In genomic region chr13:109521719-109522118, GRCh38 we compare ENCODE assay signal across 2 cellular contexts.
TF ChIP-seq lines count a peak whose summit lies in the region.

No MANE protein-coding gene starts in this region.

TF ChIP-seq in GM23338, 12 proteins besides CTCF, POLR2A, EP300 and RAD21:
- TF ChIP-seq EZH2 (IDR thresholded peaks at IDR 0.05; ENCODE audit: low read depth, unreplicated experiment) = no peak
- no peak for TF ChIP-seq CREB1 (CRISPR knock-in tag; IDR thresholded peaks at IDR 0.05; ENCODE audit: low read depth)
- no peak for TF ChIP-seq POLR2AphosphoS5 (IDR thresholded peaks at IDR 0.05; ENCODE audit: low read depth)
- TF ChIP-seq STAT1 (IDR thresholded peaks at IDR 0.05; ENCODE audit: unreplicated experiment) = no peak
- no peak for TF ChIP-seq ZNF114 (CRISPR knock-in tag; IDR thresholded peaks at IDR 0.05)
- TF ChIP-seq ZNF462 (CRISPR knock-in tag; IDR thresholded peaks at IDR 0.05) = no peak
- TF ChIP-seq REST (IDR thresholded peaks at IDR 0.05; ENCODE audit: unreplicated experiment) = no peak
- no peak for TF ChIP-seq ETS1 (IDR thresholded peaks at IDR 0.05)
- TF ChIP-seq EZH2phosphoT487 (IDR thresholded peaks at IDR 0.05; ENCODE audit: unreplicated experiment) = no peak
- TF ChIP-seq JUNB (IDR thresholded peaks at IDR 0.05; ENCODE audit: unreplicated experiment) = no peak
- no peak for TF ChIP-seq NANOG (IDR thresholded peaks at IDR 0.05; ENCODE audit: borderline replicate concordance)

TF ChIP-seq in H1, 55 proteins besides CTCF, POLR2A, EP300 and RAD21:
- TF ChIP-seq ASH2L (IDR thresholded peaks at IDR 0.05; ENCODE audit: low read length) = no peak
- no peak for TF ChIP-seq USF2 (IDR thresholded peaks at IDR 0.05; ENCODE audit: low read length)
- TF ChIP-seq TAF7 (optimal IDR thresholded peaks at IDR 0.05; ENCODE audit: borderline replicate concordance, low read depth, low read length) = no peak
- no peak for TF ChIP-seq ATF3 (IDR thresholded peaks at IDR 0.05; ENCODE audit: insufficient read depth, low read depth, low read length)
- TF ChIP-seq EGR1 (IDR thresholded peaks at IDR 0.05; ENCODE audit: borderline replicate concordance, low read depth, low read length) = no peak
- no peak for TF ChIP-seq BRCA1 (IDR thresholded peaks at IDR 0.05; ENCODE audit: low read depth, low read length)
- no peak for TF ChIP-seq ATF2 (IDR thresholded peaks at IDR 0.05; ENCODE audit: low read length)
- no peak for TF ChIP-seq BACH1 (IDR thresholded peaks at IDR 0.05; ENCODE audit: low read length)
- no peak for TF ChIP-seq POLR2AphosphoS5 (IDR thresholded peaks at IDR 0.05; ENCODE audit: low read depth, low read length)
